ENCODE assay signal across 17 cellular contexts in genomic region chr10:7585228-7585627, GRCh38.
A peak's percentile ranks its signal among the peaks of the same experiment; 100 is the strongest.
DNase-seq lines count a peak whose midpoint lies in the region; ATAC-seq and TF ChIP-seq lines count a peak whose summit lies in the region.
"Had no signal": no experiment of that assay in that cellular context is flagged by ENCODE, and none has a peak within 500 bp of the region (broad histone marks: within the 10 kb centered on the region; RNA-seq: fewer than 3 reads in every experiment).

No MANE protein-coding gene starts in this region.

- peak in 1 of 2 donors; percentile 52 for ATAC-seq in CD4-positive, CD25-positive, alpha-beta regulatory T cell (ENCODE audit: low read depth in 2 of 2)
- peak; percentile 32 for ATAC-seq in CD4-positive, alpha-beta T cell (ENCODE audit: poor library complexity)
- ATAC-seq in GM19467 (IDR thresholded peaks at IDR 0.05; ENCODE audit: unreplicated experiment), result no peak
- ATAC-seq: CD8-positive, alpha-beta T cell had no signal

- H3K4me1 ChIP-seq in CD4-positive, CD25-positive, alpha-beta regulatory T cell (ENCODE audit: control insufficient read depth, insufficient read depth, low read length, poor library complexity, severe bottlenecking), result no peaks in the 10 kb centered on the region

- H3K27me3 Mint-ChIP-seq in activated naive CD4-positive, alpha-beta T cell treated with anti-CD3 and anti-CD28 coated beads, Interleukin-2, amount 10 ng/mL, durations not matched to agents 7 days and 5 days, result peaks cover 45% of the 10 kb centered on the region
- H3K27me3 Mint-ChIP-seq in CD4-positive, CD25-positive, alpha-beta regulatory T cell, result peaks cover 5% of the 10 kb centered on the region
- no peaks in the 10 kb centered on the region for H3K27me3 Mint-ChIP-seq in CD4-positive, alpha-beta T cell

- H3K27ac Mint-ChIP-seq in activated naive CD4-positive, alpha-beta T cell treated with anti-CD3 and anti-CD28 coated beads, Interleukin-2, amount 10 ng/mL, durations not matched to agents 7 days and 5 days, result no peak overlapping the region
- peak overlapping the region in 1 of 3 donors; percentile 57 for H3K27ac Mint-ChIP-seq in CD4-positive, CD25-positive, alpha-beta regulatory T cell
- no peak overlapping the region for H3K27ac Mint-ChIP-seq in CD4-positive, alpha-beta T cell
- H3K27ac Mint-ChIP-seq: CD8-positive, alpha-beta T cell; H9 had no signal

- H3K27ac ChIP-seq in CD4-positive, CD25-positive, alpha-beta regulatory T cell (ENCODE audit: insufficient read depth, low read length, poor library complexity, severe bottlenecking), result no peak overlapping the region
- H3K27ac ChIP-seq in CD4-positive, alpha-beta T cell (ENCODE audit: low read depth, low read length), result no peak overlapping the region
- H3K27ac ChIP-seq: C4-2B had no signal

- CTCF ChIA-PET in activated naive CD4-positive, alpha-beta T cell treated with anti-CD3 and anti-CD28 coated beads, Interleukin-2, amount 10 ng/mL, durations not matched to agents 7 days and 5 days (lab: Charles Lee), result no interaction called here
- CTCF ChIA-PET in CD4-positive, alpha-beta T cell (lab: Charles Lee), result no interaction called here

- no peaks in the 10 kb centered on the region for H3K27me3 ChIP-seq in CD4-positive, CD25-positive, alpha-beta regulatory T cell (ENCODE audit: control insufficient read depth, insufficient read depth, low read length)
- no peaks in the 10 kb centered on the region for H3K27me3 ChIP-seq in CD4-positive, alpha-beta T cell (ENCODE audit: control insufficient read depth, insufficient read depth, low read length)

- H3K4me3 ChIP-seq in CD4-positive, CD25-positive, alpha-beta regulatory T cell (ENCODE audit: low read depth, low read length), result no peak overlapping the region

- H3K4me1 Mint-ChIP-seq in activated naive CD4-positive, alpha-beta T cell treated with anti-CD3 and anti-CD28 coated beads, Interleukin-2, amount 10 ng/mL, durations not matched to agents 7 days and 5 days, result peaks cover 9% of the 10 kb centered on the region
- H3K4me1 Mint-ChIP-seq in CD4-positive, CD25-positive, alpha-beta regulatory T cell, result peaks cover 0 to 9% (median 2%) of the 10 kb centered on the region in 4 donors
- peaks cover 10% of the 10 kb centered on the region for H3K4me1 Mint-ChIP-seq in CD4-positive, alpha-beta T cell (ENCODE audit: low read depth)

- no peaks in the 10 kb centered on the region for H3K36me3 ChIP-seq in CD4-positive, CD25-positive, alpha-beta regulatory T cell (ENCODE audit: control insufficient read depth, insufficient read depth, low read length)

- no peaks in the 10 kb centered on the region for H3K36me3 Mint-ChIP-seq in activated naive CD4-positive, alpha-beta T cell treated with anti-CD3 and anti-CD28 coated beads, Interleukin-2, amount 10 ng/mL, durations not matched to agents 7 days and 5 days
- no peaks in the 10 kb centered on the region for H3K36me3 Mint-ChIP-seq in CD4-positive, CD25-positive, alpha-beta regulatory T cell
- H3K36me3 Mint-ChIP-seq in CD4-positive, alpha-beta T cell (ENCODE audit: low read depth), result no peaks in the 10 kb centered on the region
- H3K36me3 Mint-ChIP-seq: CD8-positive, alpha-beta T cell had no signal

- no peaks in the 10 kb centered on the region for H3K9me3 ChIP-seq in CD4-positive, CD25-positive, alpha-beta regulatory T cell (ENCODE audit: control insufficient read depth in 2 of 2, low read length in 2 of 2)
- no peaks in the 10 kb centered on the region for H3K9me3 ChIP-seq in CD4-positive, alpha-beta T cell (ENCODE audit: control insufficient read depth, low read length)

- peak; percentile 26 for DNase-seq in activated naive CD4-positive, alpha-beta T cell treated with anti-CD3 and anti-CD28 coated beads, Interleukin-2, amount 10 ng/mL, durations not matched to agents 7 days and 5 days
- DNase-seq in activated naive CD4-positive, alpha-beta T cell treated with Interleukin-2 at 50 U/mL for 16 hours, result no peak
- DNase-seq in CD4-positive, CD25-positive, alpha-beta regulatory T cell, result peak in 2 of 3 donors; percentile 7 to 36
- no peak for DNase-seq in CD4-positive, alpha-beta T cell
- peak; percentile 67 for DNase-seq in mesenteric fat pad (ENCODE audit: low spot score)
- no peak for DNase-seq in kidney glomerular epithelial cell (lab: John Stamatoyannopoulos, UW)
- no peak for DNase-seq in anterior cingulate cortex (lab: John Stamatoyannopoulos, UW)
- DNase-seq: ACHN; AML-193; Calu3; CD8-positive, alpha-beta T cell; DMS79 treated with DMSO at 0.1 percent for 48 hours; GF-D8; H9; IMR-90 had no signal

- TF ChIP-seq CTCF in CD4-positive, alpha-beta T cell (IDR thresholded peaks at IDR 0.05), result no peak

- H3K4me3 Mint-ChIP-seq in activated naive CD4-positive, alpha-beta T cell treated with anti-CD3 and anti-CD28 coated beads, Interleukin-2, amount 10 ng/mL, durations not matched to agents 7 days and 5 days, result no peak overlapping the region
- H3K4me3 Mint-ChIP-seq in CD4-positive, CD25-positive, alpha-beta regulatory T cell, result no peak overlapping the region
- H3K4me3 Mint-ChIP-seq in CD4-positive, alpha-beta T cell, result no peak overlapping the region
- H3K4me3 Mint-ChIP-seq: CD8-positive, alpha-beta T cell; H9 had no signal

- POLR2A ChIA-PET in CD4-positive, alpha-beta T cell (lab: Charles Lee), result no interaction called here

- intact Hi-C loops in CD4-positive, alpha-beta T cell (cut with DNase I, micrococcal nuclease), result no loop called here

- H3K9me3 Mint-ChIP-seq in activated naive CD4-positive, alpha-beta T cell treated with anti-CD3 and anti-CD28 coated beads, Interleukin-2, amount 10 ng/mL, durations not matched to agents 7 days and 5 days, result no peaks in the 10 kb centered on the region
- peaks cover 0 to 3% (median 0%) of the 10 kb centered on the region in 7 donors for H3K9me3 Mint-ChIP-seq in CD4-positive, CD25-positive, alpha-beta regulatory T cell
- H3K9me3 Mint-ChIP-seq in CD4-positive, alpha-beta T cell, result no peaks in the 10 kb centered on the region
- H3K9me3 Mint-ChIP-seq: CD8-positive, alpha-beta T cell; H9 had no signal

Comparison
In these comparisons a context has a peak if more than half of its experiments do, and no peak if none do; other contexts are left out.
1. DNase-seq: peak in activated naive CD4-positive, alpha-beta T cell treated with anti-CD3 and anti-CD28 coated beads, Interleukin-2, amount 10 ng/mL, durations not matched to agents 7 days and 5 days (single experiment), CD4-positive, CD25-positive, alpha-beta regulatory T cell (2 of 3) and mesenteric fat pad (single experiment); none in activated naive CD4-positive, alpha-beta T cell treated with Interleukin-2 at 50 U/mL for 16 hours (single experiment), CD4-positive, alpha-beta T cell (0 of 10), kidney glomerular epithelial cell (single experiment) and anterior cingulate cortex (0 of 58).